In the genomic region with DNA sequence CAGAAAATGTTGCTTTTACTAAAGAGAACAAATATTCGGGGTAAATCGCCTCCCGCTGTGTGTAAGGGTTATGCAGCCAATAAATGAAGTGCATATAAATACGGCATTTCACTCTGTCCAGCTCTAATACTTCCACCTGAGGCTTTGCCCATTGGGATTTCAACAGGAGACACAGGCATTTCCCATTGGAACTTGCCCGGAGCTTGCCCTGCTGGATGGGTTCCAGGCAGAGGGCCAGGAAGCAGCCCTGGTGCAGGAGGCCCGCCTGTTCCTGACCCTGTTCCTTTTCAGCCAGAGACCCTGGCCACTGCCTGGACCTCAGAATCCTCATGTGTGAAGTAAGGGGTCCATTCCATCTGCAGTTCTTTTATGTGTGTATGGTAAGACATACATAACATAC, we compare ENCODE assay signal across 8 cellular contexts. TPM values are rescaled to one million over a fixed set of nuclear protein-coding genes. Genes with fewer than 3 reads are reported as not detected.
"Had no signal": no experiment of that assay in that cellular context is flagged by ENCODE, and none has a peak within 500 bp of the region (broad histone marks: within the 10 kb centered on the region; RNA-seq: fewer than 3 reads in every experiment).

No MANE protein-coding gene starts in this region.

- H3K9me3 ChIP-seq: HAP-1 had no signal

- H3K36me3 ChIP-seq: HAP-1 had no signal

- H3K9ac ChIP-seq: GM23248 had no signal

- H3K4me3 Mint-ChIP-seq: HFFc6 had no signal

- H3K27ac Mint-ChIP-seq: HFFc6 had no signal

- DNase-seq: GM23248, GOT3, H7, HFFc6 had no signal

- H2AFZ ChIP-seq: GM23248 had no signal

- H3K27ac ChIP-seq: GM23248, HL-60 had no signal

- FAIRE-seq: HepG2, K562 had no signal

- H3K9me3 Mint-ChIP-seq: HFFc6 had no signal

- H3K4me3 ChIP-seq: GM23248, HAP-1, K562 had no signal

- H3K4me1 ChIP-seq: HAP-1 had no signal

RNA-seq across cellular contexts. Expression of a gene that starts 17.4 kb away (rescaled TPM):
- polyA plus RNA-seq: K562 had no signal
